ENCODE assay signal across 8 cellular contexts in genomic region chr17:74748529-74749261, GRCh38. TPM values are rescaled to one million over a fixed set of nuclear protein-coding genes. Genes with fewer than 3 reads are reported as not detected.
A peak's percentile ranks its signal among the peaks of the same experiment; 100 is the strongest.
DNase-seq lines count a peak whose midpoint lies in the region; ATAC-seq, FAIRE-seq and TF ChIP-seq lines count a peak whose summit lies in the region.

NHERF1 (plus strand) TSS chr17:74748628; CDS start chr17:74748847, 219 bp downstream.

- no peak for FAIRE-seq in RCC 7860 (lab: Jason Lieb, UNC)

- TF ChIP-seq EP300 in neural cell (conservative IDR thresholded peaks at IDR 0.05; ENCODE audit: poor library complexity, severe bottlenecking) = no peak
- no peak for TF ChIP-seq EP300 in stomach (IDR thresholded peaks at IDR 0.05)

- H3K9me2 ChIP-seq in neural cell (ENCODE audit: insufficient read depth, low read length) = no peaks in the 10 kb centered on the region

- peaks cover 29% of the 10 kb centered on the region for H3K4me1 Mint-ChIP-seq in activated T-helper 17 cell treated with anti-CD3 and anti-CD28 coated beads, Interleukin-2, amount 50 U/mL, for 72 hours

- TF ChIP-seq CTCF in fibroblast of the aortic adventitia (IDR thresholded peaks at IDR 0.05; ENCODE audit: insufficient read depth, low read length) (peak; percentile 14), neural cell (IDR thresholded peaks at IDR 0.05; ENCODE audit: poor library complexity, severe bottlenecking) (peak; percentile 58), stomach (IDR thresholded peaks at IDR 0.05) (peak in 2 of 7 experiments; percentile 5 to 23)

- peak; percentile 26 for TF ChIP-seq RAD21 in neural cell (conservative IDR thresholded peaks at IDR 0.05)

- H3K27ac Mint-ChIP-seq in activated T-helper 17 cell treated with anti-CD3 and anti-CD28 coated beads, Interleukin-2, amount 50 U/mL, for 72 hours = peak within 1 kb of the TSS; percentile 98

- peak in 2 of 4 donors; percentile 38 to 95 for TF ChIP-seq POLR2A in stomach (IDR thresholded peaks at IDR 0.05)

- H3K27ac ChIP-seq in HUES6 (ENCODE audit: low read depth, low read length) (peak within 1 kb of the TSS; percentile 78; the same call in 1 of the 2 replicates), neural cell (ENCODE audit: low read length) (no peak within 1 kb of the TSS), stomach (peak within 1 kb of the TSS; percentile 87 to 95 (median 92))

- H3K4me1 ChIP-seq in HUES6 (ENCODE audit: control insufficient read depth, insufficient read depth, low read length) (peaks cover 60% of the 10 kb centered on the region), stomach (peaks cover 32 to 85% (median 80%) of the 10 kb centered on the region in 4 donors)

- DNase-seq in DMS 273 (lab: John Stamatoyannopoulos, UW; ENCODE audit: unreplicated experiment) = peak; percentile 98
- peak; percentile 80 for DNase-seq in RCC 7860 (ENCODE audit: low spot score)
- DNase-seq in fibroblast of the aortic adventitia (ENCODE audit: low read depth) = peak; percentile 84
- DNase-seq in stomach = peak; percentile 97

- peak; percentile 89 for ATAC-seq in GM21390 (IDR thresholded peaks at IDR 0.05; ENCODE audit: unreplicated experiment)
- peak; percentile 91 for ATAC-seq in activated T-helper 17 cell treated with anti-CD3 and anti-CD28 coated beads, Interleukin-2, amount 50 U/mL, for 72 hours (replicated peaks)

- H4K20me1 ChIP-seq in neural cell (ENCODE audit: insufficient read depth) = no peaks in the 10 kb centered on the region

- H3K79me2 ChIP-seq in neural cell (replicated peaks; ENCODE audit: insufficient read depth, low read length) = no peaks in the 10 kb centered on the region

- H3K36me3 Mint-ChIP-seq in activated T-helper 17 cell treated with anti-CD3 and anti-CD28 coated beads, Interleukin-2, amount 50 U/mL, for 72 hours (ENCODE audit: low read depth) = peaks cover 44% of the 10 kb centered on the region

- peak within 1 kb of the TSS; percentile 100 for H3K4me3 Mint-ChIP-seq in activated T-helper 17 cell treated with anti-CD3 and anti-CD28 coated beads, Interleukin-2, amount 50 U/mL, for 72 hours

- H3K4me2 ChIP-seq in neural cell (ENCODE audit: low read length) = peak within 1 kb of the TSS; percentile 19

- H3K4me3 ChIP-seq in HUES6 (ENCODE audit: low read depth, low read length) = peak within 1 kb of the TSS; percentile 95
- H3K4me3 ChIP-seq in fibroblast of the aortic adventitia (ENCODE audit: low read depth, low read length) = peak within 1 kb of the TSS; percentile 83
- H3K4me3 ChIP-seq in neural cell (ENCODE audit: low read length) = peak within 1 kb of the TSS; percentile 68
- H3K4me3 ChIP-seq in stomach = peak within 1 kb of the TSS; percentile 84 to 93 (median 87)

- no peaks in the 10 kb centered on the region for H3F3A ChIP-seq in neural cell (ENCODE audit: insufficient read depth, low read length, poor library complexity, severe bottlenecking)

- H3K9me3 ChIP-seq in HUES6 (ENCODE audit: control insufficient read depth, insufficient read depth, low read depth, low read length) = no peaks in the 10 kb centered on the region
- H3K9me3 ChIP-seq in neural cell (ENCODE audit: low read length) = no peaks in the 10 kb centered on the region
- no peaks in the 10 kb centered on the region for H3K9me3 ChIP-seq in stomach

- H2AFZ ChIP-seq in neural cell (ENCODE audit: low read depth, low read length) = peak within 1 kb of the TSS; percentile 33

- WGBS in stomach, 5 donors = 0 to 1% (median 0%) methylated on average over 31 to 89 of the region's 89 CpGs

- peak within 1 kb of the TSS; percentile 82 for H3K9ac ChIP-seq in HUES6 (ENCODE audit: low read length)
- peak within 1 kb of the TSS; percentile 24 for H3K9ac ChIP-seq in neural cell (ENCODE audit: low read length)

- intact Hi-C loops in stomach (cut with DNase I; ENCODE audit: low total_unique reads) = no loop called here

- H3K27me3 ChIP-seq in HUES6 (ENCODE audit: control insufficient read depth, insufficient read depth, low read length) = no peaks in the 10 kb centered on the region
- H3K27me3 ChIP-seq in neural cell (ENCODE audit: insufficient read depth, low read depth, low read length) = peaks cover 25% of the 10 kb centered on the region
- no peaks in the 10 kb centered on the region for H3K27me3 ChIP-seq in stomach

- H3K27me3 Mint-ChIP-seq in activated T-helper 17 cell treated with anti-CD3 and anti-CD28 coated beads, Interleukin-2, amount 50 U/mL, for 72 hours = no peaks in the 10 kb centered on the region

- no peaks in the 10 kb centered on the region for H3K9me3 Mint-ChIP-seq in activated T-helper 17 cell treated with anti-CD3 and anti-CD28 coated beads, Interleukin-2, amount 50 U/mL, for 72 hours

- H3K36me3 ChIP-seq in HUES6 (ENCODE audit: control insufficient read depth, insufficient read depth, low read length) = no peaks in the 10 kb centered on the region
- no peaks in the 10 kb centered on the region for H3K36me3 ChIP-seq in neural cell (ENCODE audit: insufficient read depth, low read length)
- no peaks in the 10 kb centered on the region for H3K36me3 ChIP-seq in stomach

TF ChIP-seq in neural cell, 6 proteins besides CTCF, POLR2A, EP300 and RAD21:
- TF ChIP-seq SMC3 (conservative IDR thresholded peaks at IDR 0.05; ENCODE audit: poor library complexity) (peak; percentile 39), MXI1 (conservative IDR thresholded peaks at IDR 0.05; ENCODE audit: poor library complexity, severe bottlenecking) (peak; percentile 32), TAF1 (IDR thresholded peaks at IDR 0.05; ENCODE audit: low read depth) (peak; percentile 33), POLR2AphosphoS5 (IDR thresholded peaks at IDR 0.05) (no peak), REST (IDR thresholded peaks at IDR 0.05; ENCODE audit: borderline replicate concordance) (no peak), EZH2 (IDR thresholded peaks at IDR 0.05; ENCODE audit: borderline replicate concordance, insufficient read depth, low read length, poor library complexity, severe bottlenecking) (no peak)

RNA-seq across cellular contexts. Expression of gene NHERF1, which starts in this region (rescaled TPM):
- 100 to 1,000 TPM in 1 of 2 donors, 10 to 100 TPM in 1; 76.2 to 160 TPM for total RNA-seq in activated T-helper 17 cell treated with anti-CD3 and anti-CD28 coated beads, Interleukin-2, amount 50 U/mL, for 72 hours
- total RNA-seq in fibroblast of the aortic adventitia (ENCODE audit: low replicate concordance) (11.0 and 11.7 TPM in 2 replicates), stomach (100 to 1,000 TPM in 2 of 5 donors, 10 to 100 TPM in 3; 14.9 to 152 (median 81.0) TPM)
- polyA plus RNA-seq in neural cell (0.51 and 1.3 TPM in 2 replicates), stomach (10 to 100 TPM; 76.8 to 92.5 (median 83.7) TPM)
- 0.81 and 1.2 TPM in 2 replicates for polyA minus RNA-seq in neural cell

Comparison
In these comparisons a context has a peak if more than half of its experiments do, and no peak if none do; other contexts are left out.
1. RNA of gene NHERF1 (polyA plus RNA-seq): 76.8 to 92.5 TPM in stomach; 0.51 to 1.3 TPM in neural cell; every median in the first group is over 10 times any median in the second.
2. Peak in every context shown above with its lines, with median percentiles within 50 percentile points of each other: DNase-seq and H3K4me3 ChIP-seq.